In genomic region chr3:120683213-120683612, GRCh38 we compare ENCODE assay signal across 21 cellular contexts. TPM values are rescaled to one million over a fixed set of nuclear protein-coding genes. Genes with fewer than 3 reads are reported as not detected.
A peak's percentile ranks its signal among the peaks of the same experiment; 100 is the strongest.
DNase-seq lines count a peak whose midpoint lies in the region; ATAC-seq and TF ChIP-seq lines count a peak whose summit lies in the region.
"Had no signal": no experiment of that assay in that cellular context is flagged by ENCODE, and none has a peak within 500 bp of the region (broad histone marks: within the 10 kb centered on the region; RNA-seq: fewer than 3 reads in every experiment).

No MANE protein-coding gene starts in this region.

- ATAC-seq in left ventricle myocardium superior (peak; percentile 65), left cardiac atrium (no peak), GM18873 (IDR thresholded peaks at IDR 0.05; ENCODE audit: low FRiP score, unreplicated experiment) (no peak), GM21825 (IDR thresholded peaks at IDR 0.05; ENCODE audit: unreplicated experiment) (no peak)
- ATAC-seq: activated CD4-positive, CD25-positive, alpha-beta regulatory T cell treated with anti-CD3 and anti-CD28 coated beads, Interleukin-2, amount 50 U/mL, for 24 hours; HCT116 had no signal

- no peak overlapping the region for H2BK12ac ChIP-seq in mesenchymal stem cell (ENCODE audit: low read length in 2 of 2)

- H4K91ac ChIP-seq in mesenchymal stem cell (ENCODE audit: low read length) = no peak overlapping the region

- peak overlapping the region; percentile 1 for H2BK5ac ChIP-seq in mesenchymal stem cell (ENCODE audit: low read depth, low read length, poor library complexity, severe bottlenecking)

- H3K4me1 ChIP-seq in mesenchymal stem cell (ENCODE audit: control insufficient read depth, insufficient read depth, low read depth, low read length) = peaks cover 2% of the 10 kb centered on the region

- H3K4me2 ChIP-seq in mesenchymal stem cell (ENCODE audit: low read length, poor library complexity, severe bottlenecking) = no peak overlapping the region
- H3K4me2 ChIP-seq: KMS-11 had no signal

- H3K79me1 ChIP-seq in mesenchymal stem cell (replicated peaks; ENCODE audit: low read length, poor library complexity, severe bottlenecking) = no peaks in the 10 kb centered on the region

- no peak for TF ChIP-seq CTCF in choroid plexus epithelial cell (conservative IDR thresholded peaks at IDR 0.05; ENCODE audit: low read depth, low read length)

- H3K27ac ChIP-seq in mesenchymal stem cell (ENCODE audit: low read length, poor library complexity, severe bottlenecking) = no peak overlapping the region
- H3K27ac ChIP-seq: KMS-11, SJSA1, thoracic aorta had no signal

- H3K4me3 ChIP-seq in choroid plexus epithelial cell (ENCODE audit: low read depth, low read length) (no peak overlapping the region), mesenchymal stem cell (ENCODE audit: insufficient read depth in 1 of 2, low read depth in 1 of 2, low read length in 2 of 2) (no peak overlapping the region)
- H3K4me3 ChIP-seq: breast epithelium, SJSA1, thoracic aorta had no signal

- H3K18ac ChIP-seq in mesenchymal stem cell (ENCODE audit: low read depth in 1 of 2, low read length in 2 of 2) = no peak overlapping the region

- H2BK120ac ChIP-seq in mesenchymal stem cell (ENCODE audit: low read depth, low read length) = no peak overlapping the region

- no peak overlapping the region for H3K14ac ChIP-seq in mesenchymal stem cell (ENCODE audit: low read length in 2 of 2)

- WGBS in mesenchymal stem cell = 93% methylated on average over 1 of the region's 1 CpG

- H3K4ac ChIP-seq in mesenchymal stem cell (ENCODE audit: low read depth in 1 of 2, low read length in 2 of 2) = no peak overlapping the region

- peaks cover 0 to 12% of the 10 kb centered on the region in 2 experiments for H3K36me3 ChIP-seq in mesenchymal stem cell (ENCODE audit: control insufficient read depth in 1 of 2, insufficient read depth in 2 of 2, low read depth in 1 of 2, low read length in 2 of 2)
- H3K36me3 ChIP-seq: breast epithelium, SJSA1, thoracic aorta had no signal

- H2BK15ac ChIP-seq in mesenchymal stem cell (ENCODE audit: low read depth, poor library complexity, severe bottlenecking) = no peak overlapping the region

- H2AK5ac ChIP-seq in mesenchymal stem cell (ENCODE audit: low read length, severe bottlenecking) = no peak overlapping the region

- H3K27me3 ChIP-seq in mesenchymal stem cell (ENCODE audit: control insufficient read depth in 1 of 2, insufficient read depth in 1 of 2, low read length in 2 of 2) = no peaks in the 10 kb centered on the region
- H3K27me3 ChIP-seq: breast epithelium, SJSA1 had no signal

- intact Hi-C loops in left ventricle myocardium superior (cut with micrococcal nuclease) = no loop called here
- intact Hi-C loops in left cardiac atrium (cut with DNase I) = no loop called here

- no peak overlapping the region for H3K23ac ChIP-seq in mesenchymal stem cell (ENCODE audit: low read length in 2 of 2)

- H4K8ac ChIP-seq in mesenchymal stem cell (ENCODE audit: low read length) = no peak overlapping the region

- DNase-seq in left ventricle myocardium superior (no peak), left cardiac atrium (no peak), choroid plexus epithelial cell (ENCODE audit: low read depth) (peak; percentile 33), mesenchymal stem cell (no peak), AML-193 (lab: John Stamatoyannopoulos, UW) (no peak), NCI-H526 treated with DMSO at 0.1 percent for 48 hours (lab: John Stamatoyannopoulos, UW) (no peak)
- DNase-seq: activated naive CD8-positive, alpha-beta T cell treated with anti-CD3 and anti-CD28 coated beads, Interleukin-2, amount 10 ng/mL, durations not matched to agents 7 days and 5 days; CD4-positive, alpha-beta memory T cell; mammary epithelial cell; NCI-H1092; NCI-H2107; NCI-H748 treated with DMSO at 0.1 percent for 48 hours; T-helper 9 cell had no signal

- H3K9ac ChIP-seq in mesenchymal stem cell (ENCODE audit: low read length) = no peak overlapping the region
- H3K9ac ChIP-seq: KMS-11 had no signal

- H2AFZ ChIP-seq in mesenchymal stem cell (ENCODE audit: low read depth, low read length) = no peak overlapping the region

- H3K9me3 ChIP-seq in mesenchymal stem cell (ENCODE audit: control insufficient read depth, low read length) = no peaks in the 10 kb centered on the region
- H3K9me3 ChIP-seq: breast epithelium, SJSA1, thoracic aorta had no signal

RNA-seq across cellular contexts. Expression of gene HGD, which starts 1.2 kb away (rescaled TPM):
- total RNA-seq in left ventricle myocardium superior = not detected
- 1 to 10 TPM in 1 of 2 donors, not detected in 1; 1.5 TPM for total RNA-seq in left cardiac atrium
- polyA plus RNA-seq in mesenchymal stem cell (2013, experiment 1 of 2) = 0.12 TPM
- 0.07 TPM for polyA plus RNA-seq in mesenchymal stem cell (2013, experiment 2 of 2)
- total RNA-seq: SJSA1 had no signal
- polyA plus RNA-seq: CD4-positive, alpha-beta memory T cell; mammary epithelial cell had no signal

RNA-seq across cellular contexts. Expression of gene RABL3, which starts 59.1 kb away (rescaled TPM):
- total RNA-seq in left ventricle myocardium superior = 19.4 TPM
- total RNA-seq in left cardiac atrium = 10 to 100 TPM; 15.2 to 19.4 TPM
- 14.8 TPM for polyA plus RNA-seq in mesenchymal stem cell (2013, experiment 1 of 2)
- 13.9 TPM for polyA plus RNA-seq in mesenchymal stem cell (2013, experiment 2 of 2)

RNA-seq across cellular contexts. Expression of gene GTF2E1, which starts 59.3 kb away (rescaled TPM):
- 11.4 TPM for total RNA-seq in left ventricle myocardium superior
- 10 to 100 TPM; 13.6 to 13.7 TPM for total RNA-seq in left cardiac atrium
- 18.7 TPM for polyA plus RNA-seq in mesenchymal stem cell (2013, experiment 1 of 2)
- polyA plus RNA-seq in mesenchymal stem cell (2013, experiment 2 of 2) = 18.4 TPM
